17 cellular contexts compared by ENCODE assay signal in the genomic region with DNA sequence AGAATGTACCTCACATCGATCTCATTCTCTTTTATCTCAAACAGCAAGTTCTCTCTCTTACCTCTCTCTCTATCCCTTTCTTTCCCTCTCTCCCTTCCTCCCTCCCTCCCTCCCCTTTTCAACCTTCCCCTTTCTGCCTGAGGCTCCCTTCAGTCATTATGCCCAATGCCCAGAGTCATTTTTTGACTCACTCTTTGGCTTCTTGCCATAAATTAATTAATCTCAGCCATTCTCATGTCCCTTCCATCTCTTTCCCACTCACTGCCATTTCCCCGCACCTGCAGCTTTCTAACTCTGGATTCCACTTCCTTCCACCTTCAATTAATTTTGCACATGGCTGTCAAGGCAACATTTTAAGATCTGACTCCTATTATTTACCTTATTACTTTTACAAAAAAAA.
A peak's percentile ranks its signal among the peaks of the same experiment; 100 is the strongest.
DNase-seq lines count a peak whose midpoint lies in the region; ATAC-seq, FAIRE-seq and TF ChIP-seq lines count a peak whose summit lies in the region.
"Had no signal": no experiment of that assay in that cellular context is flagged by ENCODE, and none has a peak within 500 bp of the region (broad histone marks: within the 10 kb centered on the region; RNA-seq: fewer than 3 reads in every experiment).

No MANE protein-coding gene starts in this region.

- dilution Hi-C loops in endothelial cell of umbilical vein (cut with MboI; ENCODE audit: extremely low pct_ligation_motif_present, low sequenced_read_pairs) = no loop called here

- H3K4me2 ChIP-seq in endothelial cell of umbilical vein (ENCODE audit: insufficient read depth, low read length) = no peak overlapping the region
- H3K4me2 ChIP-seq: hepatocyte, smooth muscle cell had no signal

- FAIRE-seq in endothelial cell of umbilical vein (lab: Jason Lieb, UNC) = no peak
- FAIRE-seq: GM12878 had no signal

- POLR2A ChIA-PET in endothelial cell of umbilical vein (lab: Charles Lee) = no interaction called here

- no peak for TF ChIP-seq POLR2A in endothelial cell of umbilical vein (IDR thresholded peaks at IDR 0.05; ENCODE audit: low read depth, low read length)
- TF ChIP-seq POLR2A in upper lobe of left lung (IDR thresholded peaks at IDR 0.05) = no peak

- intact Hi-C loops in endothelial cell of umbilical vein (cut with micrococcal nuclease) = no loop called here

- BruUV-seq in endothelial cell of umbilical vein (replicated peaks; lab: Mats Ljungman, UMichigan) = no TSS peak

- H3K27me3 ChIP-seq in endothelial cell of umbilical vein (ENCODE audit: control insufficient read depth in 2 of 2, insufficient read depth in 2 of 2, low read length in 2 of 2) (no peaks in the 10 kb centered on the region), upper lobe of left lung (no peaks in the 10 kb centered on the region), MG63 (no peaks in the 10 kb centered on the region)
- H3K27me3 ChIP-seq: hepatocyte, ovary had no signal

- ATAC-seq in upper lobe of left lung (ENCODE audit: low FRiP score in 2 of 2) = no peak
- ATAC-seq: activated naive CD8-positive, alpha-beta T cell treated with anti-CD3 and anti-CD28 coated beads, Interleukin-2, amount 50 U/mL, for 24 hours; GM12878 had no signal

- H3K27ac ChIP-seq in endothelial cell of umbilical vein (ENCODE audit: insufficient read depth, low read depth, low read length) (peak overlapping the region; percentile 32), upper lobe of left lung (no peak overlapping the region)
- H3K27ac ChIP-seq: hepatocyte, ovary had no signal

- peak; percentile 38 for DNase-seq in AG10803 (ENCODE audit: low read depth)
- peak; percentile 29 for DNase-seq in HS-5 (ENCODE audit: low read depth)
- peak; percentile 85 for DNase-seq in NCI-H748 (lab: John Stamatoyannopoulos, UW; ENCODE audit: unreplicated experiment)
- DNase-seq in endothelial cell of umbilical vein (ENCODE audit: low read depth, low spot score) = peak; percentile 75
- DNase-seq in upper lobe of left lung = no peak
- DNase-seq in HuH-7.5 (ENCODE audit: low spot score) = no peak
- no peak for DNase-seq in stimulated activated CD8-positive, alpha-beta memory T cell treated with anti-CD3 and anti-CD28 coated beads, Interleukin-4, amount 100 ng/mL, for 48 hours
- DNase-seq in MG63 = no peak
- DNase-seq: activated CD4-positive, alpha-beta T cell treated with anti-CD3 and anti-CD28 coated beads, Interleukin-2, amount 50 U/mL, for 1 hour; activated naive CD8-positive, alpha-beta T cell treated with anti-CD3 and anti-CD28 coated beads, Interleukin-2, amount 50 U/mL, for 24 hours; activated T-cell treated with anti-CD3 and anti-CD28 coated beads, Interleukin-2, amount 50 U/mL, for 24 hours; DND-41; ovary; Right ventricle myocardium superior had no signal

- H3K4me1 ChIP-seq in endothelial cell of umbilical vein (ENCODE audit: control insufficient read depth, extremely low read depth, insufficient read depth, low read length) (peaks cover 56% of the 10 kb centered on the region), upper lobe of left lung (no peaks in the 10 kb centered on the region)

- no peaks in the 10 kb centered on the region for H3K9me1 ChIP-seq in endothelial cell of umbilical vein (replicated peaks; ENCODE audit: control insufficient read depth, extremely low read depth, insufficient read depth, low read length)

- H4K20me1 ChIP-seq in endothelial cell of umbilical vein (replicated peaks; ENCODE audit: control insufficient read depth, extremely low read depth, insufficient read depth, low read length) = no peaks in the 10 kb centered on the region

- peaks cover 25% of the 10 kb centered on the region for H3K79me2 ChIP-seq in endothelial cell of umbilical vein (ENCODE audit: control insufficient read depth, insufficient read depth, low read length)
- H3K79me2 ChIP-seq: hepatocyte had no signal

- TF ChIP-seq EP300 in upper lobe of left lung (IDR thresholded peaks at IDR 0.05) = no peak

- WGBS in upper lobe of left lung, 2 donors = 73 to 76% methylated on average over 2 of the region's 2 CpGs

- no peak overlapping the region for H3K4me3 ChIP-seq in AG10803 (ENCODE audit: low read length)
- H3K4me3 ChIP-seq in endothelial cell of umbilical vein (replicated peaks in 1 of 3; ENCODE audit: insufficient read depth in 1 of 3, low read depth in 1 of 3, low read length in 3 of 3) = no peak overlapping the region
- no peak overlapping the region for H3K4me3 ChIP-seq in upper lobe of left lung
- H3K4me3 ChIP-seq in MG63 = no peak overlapping the region
- H3K4me3 ChIP-seq: GM12878, hepatocyte, ovary, smooth muscle cell had no signal

- H3K36me3 ChIP-seq in endothelial cell of umbilical vein (ENCODE audit: control insufficient read depth in 2 of 2, extremely low read depth in 1 of 2, insufficient read depth in 2 of 2, low read length in 2 of 2) (peaks cover 0 to 2% of the 10 kb centered on the region in 2 experiments), upper lobe of left lung (no peaks in the 10 kb centered on the region), MG63 (peaks cover 6% of the 10 kb centered on the region)
- H3K36me3 ChIP-seq: ovary had no signal

- no peaks in the 10 kb centered on the region for H3K9me3 ChIP-seq in endothelial cell of umbilical vein (replicated peaks; ENCODE audit: control insufficient read depth, insufficient read depth, low read length)
- H3K9me3 ChIP-seq in upper lobe of left lung = no peaks in the 10 kb centered on the region
- H3K9me3 ChIP-seq in MG63 = no peaks in the 10 kb centered on the region
- H3K9me3 ChIP-seq: ovary had no signal

- no peak overlapping the region for H2AFZ ChIP-seq in endothelial cell of umbilical vein (ENCODE audit: low read depth, low read length)
- H2AFZ ChIP-seq: hepatocyte had no signal

- TF ChIP-seq CTCF in AG10803 (conservative IDR thresholded peaks at IDR 0.05; ENCODE audit: low read length) = no peak
- no peak for TF ChIP-seq CTCF in endothelial cell of umbilical vein (IDR thresholded peaks at IDR 0.05; ENCODE audit: extremely low read depth in 1 of 2, insufficient read depth in 1 of 2, low read depth in 1 of 2, low read length in 2 of 2)
- TF ChIP-seq CTCF in upper lobe of left lung (IDR thresholded peaks at IDR 0.05) = no peak

- CTCF ChIA-PET in endothelial cell of umbilical vein (lab: Charles Lee) = interaction anchor here (0.9 to 1.0 kb wide), 2 partner anchors 11 to 35 kb away, joined by 4 to 5 read pairs; no protein-coding TSS in a partner anchor

- H3K9ac ChIP-seq in endothelial cell of umbilical vein (replicated peaks; ENCODE audit: extremely low read depth, insufficient read depth, low read length) = no peak overlapping the region

TF ChIP-seq in endothelial cell of umbilical vein, 7 proteins besides CTCF, POLR2A, EP300 and RAD21:
- TF ChIP-seq GATA2 (IDR thresholded peaks at IDR 0.05; ENCODE audit: insufficient read depth, insufficient read length, low read depth, low read length) = no peak
- TF ChIP-seq MAX (IDR thresholded peaks at IDR 0.05; ENCODE audit: insufficient read depth, insufficient read length) = no peak
- TF ChIP-seq FOS (IDR thresholded peaks at IDR 0.05; ENCODE audit: borderline replicate concordance, insufficient read depth, low read length) = no peak
- no peak for TF ChIP-seq EZH2 (IDR thresholded peaks at IDR 0.05; ENCODE audit: borderline replicate concordance, low read depth, low read length, severe bottlenecking)
- TF ChIP-seq JUN (IDR thresholded peaks at IDR 0.05; ENCODE audit: borderline replicate concordance, insufficient read depth, insufficient read length, low read depth) = no peak
- no peak for TF ChIP-seq MYC (IDR thresholded peaks at IDR 0.05; ENCODE audit: low read depth, low read length)
- no peak for TF ChIP-seq POLR2AphosphoS5 (IDR thresholded peaks at IDR 0.05; ENCODE audit: insufficient read depth, low read depth, low read length)

Comparison
In these comparisons a context has a peak if more than half of its experiments do, and no peak if none do; other contexts are left out.
1. DNase-seq: peak in AG10803 (single experiment), HS-5 (single experiment), NCI-H748 (single experiment) and endothelial cell of umbilical vein (single experiment); none in upper lobe of left lung (0 of 2), HuH-7.5 (single experiment), stimulated activated CD8-positive, alpha-beta memory T cell treated with anti-CD3 and anti-CD28 coated beads, Interleukin-4, amount 100 ng/mL, for 48 hours (single experiment) and MG63 (single experiment).